Comparison of ENCODE assay signal across 11 cellular contexts in the genomic region with DNA sequence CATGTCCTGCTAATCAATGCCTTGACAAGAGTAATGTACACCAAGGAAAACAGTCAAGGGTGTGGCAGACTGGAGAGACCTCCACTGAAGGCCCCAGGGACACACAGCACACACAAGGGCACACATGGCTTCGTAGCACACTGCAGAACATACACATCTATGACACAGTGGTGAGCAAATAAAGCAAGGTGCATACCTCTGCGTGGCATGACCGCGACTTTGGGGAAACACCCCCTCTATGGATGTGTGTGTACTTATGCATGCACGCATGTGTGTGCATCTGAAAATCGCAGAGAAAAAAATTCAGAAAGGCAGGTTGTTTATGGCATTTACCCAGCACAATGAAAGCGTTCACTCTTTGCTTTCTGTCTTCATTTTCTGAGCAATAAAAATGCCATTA. TPM values are rescaled to one million over a fixed set of nuclear protein-coding genes. Genes with fewer than 3 reads are reported as not detected.
A peak's percentile ranks its signal among the peaks of the same experiment; 100 is the strongest.
DNase-seq lines count a peak whose midpoint lies in the region; ATAC-seq lines count a peak whose summit lies in the region.
"Had no signal": no experiment of that assay in that cellular context is flagged by ENCODE, and none has a peak within 500 bp of the region (broad histone marks: within the 10 kb centered on the region; RNA-seq: fewer than 3 reads in every experiment).

No MANE protein-coding gene starts in this region.

- CTCF ChIA-PET in activated CD4-positive, alpha-beta T cell treated with anti-CD3 and anti-CD28 coated beads for 36 hours (lab: Charles Lee), result interaction anchor here (0.6 to 3.7 kb wide), 10 partner anchors 10 to 71 kb away, joined by 3 to 25 read pairs (median 3); no protein-coding TSS in a partner anchor

- peaks cover 93% of the 10 kb centered on the region for H3K4me1 Mint-ChIP-seq in activated CD4-positive, alpha-beta T cell treated with anti-CD3 and anti-CD28 coated beads for 36 hours
- H3K4me1 Mint-ChIP-seq in activated T-helper 17 cell treated with anti-CD3 and anti-CD28 coated beads, Interleukin-2, amount 50 U/mL, for 72 hours, result peaks cover 74% of the 10 kb centered on the region
- peaks cover 100% of the 10 kb centered on the region for H3K4me1 Mint-ChIP-seq in stimulated activated naive CD8-positive, alpha-beta T cell treated with anti-CD3 and anti-CD28 coated beads, Interleukin-15, amount 100 ng/mL, for 72 hours

- peak overlapping the region; percentile 99 for H3K27ac Mint-ChIP-seq in activated CD4-positive, alpha-beta T cell treated with anti-CD3 and anti-CD28 coated beads for 36 hours
- peak overlapping the region; percentile 84 for H3K27ac Mint-ChIP-seq in activated T-helper 17 cell treated with anti-CD3 and anti-CD28 coated beads, Interleukin-2, amount 50 U/mL, for 72 hours
- peak overlapping the region; percentile 94 to 99 for H3K27ac Mint-ChIP-seq in stimulated activated naive CD8-positive, alpha-beta T cell treated with anti-CD3 and anti-CD28 coated beads, Interleukin-15, amount 100 ng/mL, for 72 hours

- peaks cover 4% of the 10 kb centered on the region for H3K9me3 Mint-ChIP-seq in activated CD4-positive, alpha-beta T cell treated with anti-CD3 and anti-CD28 coated beads for 36 hours (ENCODE audit: low read depth)
- H3K9me3 Mint-ChIP-seq in activated T-helper 17 cell treated with anti-CD3 and anti-CD28 coated beads, Interleukin-2, amount 50 U/mL, for 72 hours, result peaks cover 4% of the 10 kb centered on the region
- no peaks in the 10 kb centered on the region for H3K9me3 Mint-ChIP-seq in stimulated activated naive CD8-positive, alpha-beta T cell treated with anti-CD3 and anti-CD28 coated beads, Interleukin-15, amount 100 ng/mL, for 72 hours

- peak; percentile 80 for DNase-seq in activated CD4-positive, alpha-beta T cell treated with anti-CD3 and anti-CD28 coated beads for 36 hours
- no peak for DNase-seq in activated CD4-positive, alpha-beta T cell treated with anti-CD3 and anti-CD28 coated beads, Interleukin-2, amount 50 U/mL, for 48 hours
- DNase-seq in left colon, result no peak
- DNase-seq in stimulated activated naive CD8-positive, alpha-beta T cell treated with anti-CD3 and anti-CD28 coated beads, Interleukin-15, amount 100 ng/mL, for 72 hours, result peak in 1 of 2 donors; percentile 56
- no peak for DNase-seq in NCI-H146 (lab: John Stamatoyannopoulos, UW)
- no peak for DNase-seq in NCI-H82 treated with DMSO at 0.1 percent for 48 hours (lab: John Stamatoyannopoulos, UW; ENCODE audit: unreplicated experiment)
- DNase-seq: activated CD4-positive, CD25-positive, alpha-beta regulatory T cell; occipital lobe had no signal

- peak; percentile 63 for ATAC-seq in activated CD4-positive, alpha-beta T cell treated with anti-CD3 and anti-CD28 coated beads for 36 hours
- ATAC-seq in activated T-helper 17 cell treated with anti-CD3 and anti-CD28 coated beads, Interleukin-2, amount 50 U/mL, for 72 hours (replicated peaks), result peak; percentile 70
- ATAC-seq in left colon (peak; percentile 67), HG03354 (IDR thresholded peaks at IDR 0.05; ENCODE audit: poor library complexity, severe bottlenecking, unreplicated experiment) (no peak)
- ATAC-seq in stimulated activated naive CD8-positive, alpha-beta T cell treated with anti-CD3 and anti-CD28 coated beads, Interleukin-15, amount 100 ng/mL, for 72 hours, result peak; percentile 67
- ATAC-seq: A549 had no signal

- H3K4me3 Mint-ChIP-seq in activated CD4-positive, alpha-beta T cell treated with anti-CD3 and anti-CD28 coated beads for 36 hours, result peak overlapping the region; percentile 92
- peak overlapping the region; percentile 86 for H3K4me3 Mint-ChIP-seq in activated T-helper 17 cell treated with anti-CD3 and anti-CD28 coated beads, Interleukin-2, amount 50 U/mL, for 72 hours
- peak overlapping the region; percentile 86 to 94 for H3K4me3 Mint-ChIP-seq in stimulated activated naive CD8-positive, alpha-beta T cell treated with anti-CD3 and anti-CD28 coated beads, Interleukin-15, amount 100 ng/mL, for 72 hours

- peaks cover 83% of the 10 kb centered on the region for H3K36me3 Mint-ChIP-seq in activated CD4-positive, alpha-beta T cell treated with anti-CD3 and anti-CD28 coated beads for 36 hours (ENCODE audit: low read depth)
- H3K36me3 Mint-ChIP-seq in activated T-helper 17 cell treated with anti-CD3 and anti-CD28 coated beads, Interleukin-2, amount 50 U/mL, for 72 hours (ENCODE audit: low read depth), result peaks cover 88% of the 10 kb centered on the region

- intact Hi-C loops in activated CD4-positive, alpha-beta T cell treated with anti-CD3 and anti-CD28 coated beads for 36 hours (cut with DNase I, micrococcal nuclease), result loop anchor here (1.0 to 5.0 kb wide), 3 partner anchors 13 to 159 kb away; a partner anchor contains a TSS
- intact Hi-C loops in left colon (cut with DNase I, micrococcal nuclease), result loop anchor here in 1 of 2 donors (10.0 kb wide), 1 partner anchor 57 kb away; no protein-coding TSS in a partner anchor

- POLR2A ChIA-PET in activated CD4-positive, alpha-beta T cell treated with anti-CD3 and anti-CD28 coated beads for 36 hours (lab: Charles Lee), result interaction anchor here (0.7 to 2.9 kb wide), 8 partner anchors 10 to 262 kb away, joined by 3 to 21 read pairs (median 4); a partner anchor contains a TSS

- no peaks in the 10 kb centered on the region for H3K27me3 Mint-ChIP-seq in activated CD4-positive, alpha-beta T cell treated with anti-CD3 and anti-CD28 coated beads for 36 hours
- H3K27me3 Mint-ChIP-seq in activated T-helper 17 cell treated with anti-CD3 and anti-CD28 coated beads, Interleukin-2, amount 50 U/mL, for 72 hours, result no peaks in the 10 kb centered on the region
- no peaks in the 10 kb centered on the region for H3K27me3 Mint-ChIP-seq in stimulated activated naive CD8-positive, alpha-beta T cell treated with anti-CD3 and anti-CD28 coated beads, Interleukin-15, amount 100 ng/mL, for 72 hours

RNA-seq across cellular contexts. Expression of a gene that starts 20.5 kb away (rescaled TPM):
- total RNA-seq in activated CD4-positive, alpha-beta T cell treated with anti-CD3 and anti-CD28 coated beads for 36 hours, result 100 to 1,000 TPM; 215 to 226 TPM
- total RNA-seq in activated T-helper 17 cell treated with anti-CD3 and anti-CD28 coated beads, Interleukin-2, amount 50 U/mL, for 72 hours, result 100 to 1,000 TPM; 167 to 263 TPM
- total RNA-seq in left colon, result 10 to 100 TPM; 18.9 to 21.2 TPM

Comparison
In these comparisons a context has a peak if more than half of its experiments do, and no peak if none do; other contexts are left out.
1. RNA of a gene that starts 20.5 kb away (total RNA-seq): 167 to 263 TPM in activated T-helper 17 cell treated with anti-CD3 and anti-CD28 coated beads, Interleukin-2, amount 50 U/mL, for 72 hours and 215 to 226 TPM in activated CD4-positive, alpha-beta T cell treated with anti-CD3 and anti-CD28 coated beads for 36 hours; 18.9 to 21.2 TPM in left colon; every median in the first group is over 4 times any median in the second.
2. Peak in every context shown above with its lines, with median percentiles within 50 percentile points of each other: H3K27ac Mint-ChIP-seq and H3K4me3 Mint-ChIP-seq.